ENCODE assay signal across 34 cellular contexts in the genomic region with DNA sequence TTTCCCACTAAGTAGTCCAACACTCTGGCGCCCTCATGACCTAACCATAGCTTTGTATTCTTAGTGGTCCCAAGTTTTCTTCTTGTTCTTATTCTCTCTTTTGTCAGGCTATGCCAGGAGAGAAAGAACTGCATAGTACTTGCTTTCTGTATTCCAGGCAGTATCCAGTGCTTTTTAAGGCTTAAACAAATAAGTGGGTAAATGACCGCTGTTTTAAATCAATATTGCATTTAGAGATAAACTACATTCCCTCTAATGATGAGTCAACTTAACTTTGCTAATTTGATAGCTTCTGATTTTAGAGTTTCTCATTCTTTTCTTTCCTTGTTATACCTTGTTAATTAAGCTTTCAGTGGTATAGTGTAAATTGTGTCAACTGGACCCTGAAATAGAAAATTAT.
"Had no signal": no experiment of that assay in that cellular context is flagged by ENCODE, and none has a peak within 500 bp of the region (broad histone marks: within the 10 kb centered on the region; RNA-seq: fewer than 3 reads in every experiment).

No MANE protein-coding gene starts in this region.

- H3K4me1 ChIP-seq: adrenal gland had no signal

- H3K27me3 ChIP-seq: adrenal gland, body of pancreas, cardiac muscle cell had no signal

- FAIRE-seq: astrocyte, bronchial epithelial cell had no signal

- H3K27ac ChIP-seq: adrenal gland, body of pancreas, cardiac muscle cell, VCaP had no signal

- ATAC-seq: activated CD8-positive, alpha-beta T cell treated with anti-CD3 and anti-CD28 coated beads for 36 hours; activated naive CD4-positive, alpha-beta T cell treated with anti-CD3 and anti-CD28 coated beads, Interleukin-2, amount 50 U/mL, for 72 hours; activated T-cell treated with anti-CD3 and anti-CD28 coated beads, Interleukin-2, amount 50 U/mL, for 4 hours; activated T-cell treated with anti-CD3 and anti-CD28 coated beads, Interleukin-2, amount 50 U/mL, for 72 hours; activated T-helper 17 cell treated with anti-CD3 and anti-CD28 coated beads, Interleukin-2, amount 50 U/mL, for 72 hours; body of pancreas had no signal

- DNase-seq: activated B cell treated with CpG ODN at 0.5 μM for 24 hours; activated CD4-positive, alpha-beta memory T cell treated with anti-CD3 and anti-CD28 coated beads for 36 hours; activated CD4-positive, alpha-beta T cell treated with anti-CD3 and anti-CD28 coated beads for 4 hours; activated CD4-positive, alpha-beta T cell treated with anti-CD3 and anti-CD28 coated beads, Interleukin-2, amount 10 ng/mL, durations not matched to agents 24 days and 14 days; activated CD4-positive, alpha-beta T cell treated with anti-CD3 and anti-CD28 coated beads, Interleukin-2, amount 50 U/mL, for 1 hour; activated CD4-positive, alpha-beta T cell treated with anti-CD3 and anti-CD28 coated beads, Interleukin-2, amount 50 U/mL, for 4 hours; activated CD4-positive, CD25-positive, alpha-beta regulatory T cell treated with anti-CD3 and anti-CD28 coated beads, Interleukin-2, amount 50 U/mL, for 72 hours; activated CD8-positive, alpha-beta memory T cell treated with anti-CD3 and anti-CD28 coated beads, Interleukin-2, amount 50 U/mL, for 4 hours; activated CD8-positive, alpha-beta T cell treated with anti-CD3 and anti-CD28 coated beads for 36 hours; activated effector memory CD4-positive, alpha-beta T cell treated with anti-CD3 and anti-CD28 coated beads, Interleukin-2, amount 50 U/mL, for 16 hours; activated gamma-delta T cell treated with Interleukin-2 at 50 U/mL for 16 hours; activated naive CD4-positive, alpha-beta T cell; activated naive CD4-positive, alpha-beta T cell treated with anti-CD3 and anti-CD28 coated beads for 36 hours; activated naive CD4-positive, alpha-beta T cell treated with anti-CD3 and anti-CD28 coated beads, Interleukin-2, amount 50 U/mL, for 16 hours; activated naive CD8-positive, alpha-beta T cell treated with anti-CD3 and anti-CD28 coated beads for 36 hours; activated T-cell treated with anti-CD3 and anti-CD28 coated beads for 4 hours; activated T-cell treated with anti-CD3 and anti-CD28 coated beads, Interleukin-2, amount 50 U/mL, for 1 hour; activated T-cell treated with anti-CD3 and anti-CD28 coated beads, Interleukin-2, amount 50 U/mL, for 4 hours; activated T-cell treated with anti-CD3 and anti-CD28 coated beads, Interleukin-2, amount 50 U/mL, for 72 hours; adrenal gland; amniotic stem cell; aorta; body of pancreas; caudate nucleus; cerebellar nuclear complex; T-helper 1 cell; T-helper 2 cell; T-helper 9 cell had no signal

- H3K36me3 ChIP-seq: adrenal gland had no signal

- H3K4me3 ChIP-seq: adrenal gland, body of pancreas, cardiac muscle cell had no signal

- H3K9me3 ChIP-seq: adrenal gland, body of pancreas had no signal
